Comparison of ENCODE assay signal across 29 cellular contexts in genomic region chr4:73250642-73251041, GRCh38. TPM values are rescaled to one million over a fixed set of nuclear protein-coding genes. Genes with fewer than 3 reads are reported as not detected.
A peak's percentile ranks its signal among the peaks of the same experiment; 100 is the strongest.
DNase-seq lines count a peak whose midpoint lies in the region; ATAC-seq, FAIRE-seq and TF ChIP-seq lines count a peak whose summit lies in the region.
"Had no signal": no experiment of that assay in that cellular context is flagged by ENCODE, and none has a peak within 500 bp of the region (broad histone marks: within the 10 kb centered on the region; RNA-seq: fewer than 3 reads in every experiment).

No MANE protein-coding gene starts in this region.

- TF ChIP-seq RAD21 in HepG2 (CRISPR knock-in tag; IDR thresholded peaks at IDR 0.05): no peak

- H3K14ac ChIP-seq in trophoblast cell (ENCODE audit: low read length): no peak overlapping the region

- DNase-seq in HepG2 (ENCODE audit: low spot score) (no peak), right lobe of liver (no peak), trophoblast cell (no peak), activated T-cell treated with anti-CD3 and anti-CD28 coated beads for 4 hours (no peak), HEK293T (ENCODE audit: extremely low spot score) (no peak)
- no peak for DNase-seq in central memory CD8-positive, alpha-beta T cell (ENCODE audit: low spot score in 2 of 2)
- DNase-seq: 8988T; ACHN; BE2C; Caco-2; CD4-positive, alpha-beta memory T cell; GDM1; Kasumi-1; MV-4-11; NCI-H1105 treated with DMSO at 0.1 percent for 48 hours; NCI-H146; NCI-H2029; NCI-H446 treated with DMSO at 0.1 percent for 48 hours; NCI-H526; NCI-H82; NK-92 treated with Interleukin-12 subunit alpha and Interleukin-12 subunit beta, amount 100 ng/mL, for 24 hours; PC-3; SK-N-SH; SW 1271 had no signal

- H3K27me3 ChIP-seq in HepG2 (ENCODE audit: control insufficient read depth in 1 of 2, insufficient read depth in 2 of 2, low read length in 2 of 2): no peaks in the 10 kb centered on the region; a peak in 1 of 5 replicates
- H3K27me3 ChIP-seq in right lobe of liver: no peaks in the 10 kb centered on the region
- no peaks in the 10 kb centered on the region for H3K27me3 ChIP-seq in Loucy (ENCODE audit: insufficient read depth, low read length, poor library complexity, severe bottlenecking)
- H3K27me3 ChIP-seq in trophoblast cell (ENCODE audit: insufficient read depth, low read length): no peaks in the 10 kb centered on the region
- H3K27me3 ChIP-seq: BE2C had no signal

- no peak overlapping the region for H2BK5ac ChIP-seq in trophoblast cell (ENCODE audit: low read depth, low read length, poor library complexity)

- H4K20me1 ChIP-seq in HepG2 (ENCODE audit: insufficient read depth, low read length) (peaks cover 91% of the 10 kb centered on the region), Loucy (ENCODE audit: insufficient read depth, low read length, poor library complexity, severe bottlenecking) (peaks cover 95% of the 10 kb centered on the region)

- WGBS in HepG2 (ENCODE audit: low lambda C conversion rate): 97% methylated on average over 9 of the region's 9 CpGs
- WGBS in right lobe of liver (ENCODE audit: insufficient coverage, low coverage, low lambda C conversion rate, missing lambda C conversion rate): 87% methylated on average over 9 of the region's 9 CpGs
- no CpG with 5 or more reads among the region's 9 CpGs for WGBS in trophoblast cell (ENCODE audit: extremely low coverage, insufficient coverage, insufficient read length)

- no TSS peak for BruUV-seq in HepG2 (replicated peaks; lab: Mats Ljungman, UMichigan)

- no peak overlapping the region for H4K8ac ChIP-seq in trophoblast cell (ENCODE audit: low read depth, low read length)

- H3K18ac ChIP-seq in trophoblast cell (ENCODE audit: low read length): no peak overlapping the region

- no peak for TF ChIP-seq POLR2A in HepG2 (IDR thresholded peaks at IDR 0.05; ENCODE audit: insufficient read depth in 1 of 2, low read depth in 2 of 2, low read length in 2 of 2)
- TF ChIP-seq POLR2A in right lobe of liver (IDR thresholded peaks at IDR 0.05): no peak

- CTCF ChIA-PET in HepG2 (lab: Yijun Ruan, JAX; ENCODE audit: low intra/inter-chr PET ratio, low total read pairs): no interaction called here
- CTCF ChIA-PET in HEK293T (lab: Yijun Ruan, JAX): no interaction called here

- H2AK5ac ChIP-seq in trophoblast cell (ENCODE audit: low read length): no peak overlapping the region

- H3F3A ChIP-seq in Loucy (ENCODE audit: low read depth): no peaks in the 10 kb centered on the region

- H4K12ac ChIP-seq in trophoblast cell (ENCODE audit: low read depth, low read length): no peak overlapping the region

- no peak overlapping the region for H2BK120ac ChIP-seq in trophoblast cell (ENCODE audit: insufficient read depth, low read length, poor library complexity)

- FAIRE-seq in HepG2 (lab: Jason Lieb, UNC): no peak
- FAIRE-seq: GM12892 had no signal

- no peak overlapping the region for H3K27ac ChIP-seq in HepG2 (ENCODE audit: extremely low read length, insufficient read depth, low read length)
- no peak overlapping the region for H3K27ac ChIP-seq in right lobe of liver
- H3K27ac ChIP-seq in trophoblast cell (ENCODE audit: low read depth, low read length): no peak overlapping the region

- peak overlapping the region; percentile 46 for H3K4ac ChIP-seq in trophoblast cell (ENCODE audit: low read depth, low read length)

- no peaks in the 10 kb centered on the region for H3K9me3 Mint-ChIP-seq in central memory CD8-positive, alpha-beta T cell
- H3K9me3 Mint-ChIP-seq: CD4-positive, alpha-beta memory T cell; GM23338 had no signal

- TF ChIP-seq CTCF in HepG2 (CRISPR knock-in tag; IDR thresholded peaks at IDR 0.05) (no peak), right lobe of liver (IDR thresholded peaks at IDR 0.05) (no peak), Loucy (conservative IDR thresholded peaks at IDR 0.05; ENCODE audit: low read length) (no peak)

- no peak overlapping the region for H4K91ac ChIP-seq in trophoblast cell (ENCODE audit: low read depth, low read length)

- no peak overlapping the region for H2AFZ ChIP-seq in HepG2 (ENCODE audit: low read length)
- H2AFZ ChIP-seq in Loucy (ENCODE audit: low read length): no peak overlapping the region
- H2AFZ ChIP-seq in trophoblast cell (ENCODE audit: insufficient read depth, low read length, poor library complexity): no peak overlapping the region
- H2AFZ ChIP-seq: GM23338 had no signal

- intact Hi-C loops in HepG2 (cut with micrococcal nuclease; ENCODE audit: unreplicated experiment) (loop anchor here (10.0 kb wide), 1 partner anchor 184 kb away; the partner anchor contains the start of gene AFP), right lobe of liver (cut with DNase I) (no loop called here)

- POLR2A ChIA-PET in HepG2 (lab: Yijun Ruan, JAX): interaction anchor here (1.1 kb wide), 1 partner anchor 9 kb away, joined by 5 read pairs; the partner anchor contains the start of gene ANKRD17
- POLR2A ChIA-PET in HEK293T (lab: Yijun Ruan, JAX): interaction anchor here (1.0 kb wide), 1 partner anchor 9 kb away, joined by 3 read pairs; no protein-coding TSS in a partner anchor

- H3K4me3 ChIP-seq in HepG2 (replicated peaks in 1 of 3; ENCODE audit: insufficient read depth in 1 of 3, low read depth in 2 of 3, low read length in 3 of 3) (no peak overlapping the region), right lobe of liver (no peak overlapping the region), Loucy (ENCODE audit: low read length, poor library complexity, severe bottlenecking) (no peak overlapping the region), trophoblast cell (ENCODE audit: low read depth, low read length) (no peak overlapping the region)
- H3K4me3 ChIP-seq: GM23338, HAP-1 had no signal

- H3K4me3 Mint-ChIP-seq in central memory CD8-positive, alpha-beta T cell: no peak overlapping the region
- H3K4me3 Mint-ChIP-seq: GM23338 had no signal

- TF ChIP-seq EP300 in HepG2 (IDR thresholded peaks at IDR 0.05; ENCODE audit: low read depth in 2 of 2, low read length in 2 of 2): no peak
- TF ChIP-seq EP300 in HepG2 (CRISPR knock-in tag; IDR thresholded peaks at IDR 0.05; ENCODE audit: borderline replicate concordance): no peak

- H2BK12ac ChIP-seq in trophoblast cell (ENCODE audit: low read length): no peak overlapping the region

- peak overlapping the region; percentile 36 for H3K27ac Mint-ChIP-seq in central memory CD8-positive, alpha-beta T cell (ENCODE audit: low read depth)
- H3K27ac Mint-ChIP-seq: GM23338 had no signal

- in situ Hi-C loops in HepG2 (cut with HindIII; ENCODE audit: extremely low pct_ligation_motif_present, low pct_unique_long_range_greater_than_20kb): loop anchor here (10.0 kb wide), 1 partner anchor 126 kb away; no protein-coding TSS in a partner anchor

- peaks cover 13% of the 10 kb centered on the region for H3K36me3 Mint-ChIP-seq in central memory CD8-positive, alpha-beta T cell (ENCODE audit: insufficient read depth)

- no peak overlapping the region for H3K23ac ChIP-seq in trophoblast cell (ENCODE audit: low read length)

- H3K79me2 ChIP-seq in HepG2 (ENCODE audit: insufficient read depth, low read length) (peaks cover 100% of the 10 kb centered on the region), Loucy (ENCODE audit: insufficient read depth, low read length) (peaks cover 100% of the 10 kb centered on the region), trophoblast cell (ENCODE audit: control insufficient read depth, insufficient read depth, low read length, poor library complexity) (peaks cover 5% of the 10 kb centered on the region)

- no peaks in the 10 kb centered on the region for H3K27me3 Mint-ChIP-seq in central memory CD8-positive, alpha-beta T cell
- H3K27me3 Mint-ChIP-seq: CD4-positive, alpha-beta memory T cell had no signal

- H3K9me3 ChIP-seq in HepG2 (ENCODE audit: low read length) (no peaks in the 10 kb centered on the region), right lobe of liver (no peaks in the 10 kb centered on the region), Loucy (ENCODE audit: insufficient read depth, low read depth, low read length) (no peaks in the 10 kb centered on the region), trophoblast cell (ENCODE audit: insufficient read depth, low read depth, low read length) (no peaks in the 10 kb centered on the region)
- H3K9me3 ChIP-seq: BE2C, Caco-2, HAP-1, SK-N-SH had no signal

- H3K4me1 ChIP-seq in HepG2 (ENCODE audit: insufficient read depth, low read length) (peaks cover 64% of the 10 kb centered on the region), right lobe of liver (peaks cover 0 to 30% (median 6%) of the 10 kb centered on the region in 4 donors), Loucy (ENCODE audit: insufficient read depth, low read length, poor library complexity, severe bottlenecking) (peaks cover 41% of the 10 kb centered on the region), trophoblast cell (ENCODE audit: control insufficient read depth in 1 of 2, insufficient read depth in 2 of 2, low read length in 2 of 2) (no peaks in the 10 kb centered on the region)
- H3K4me1 ChIP-seq: BE2C, Caco-2 had no signal

- H3K9ac ChIP-seq in HepG2 (ENCODE audit: insufficient read depth, low read depth, low read length) (no peak overlapping the region), Loucy (ENCODE audit: low read depth, low read length, poor library complexity, severe bottlenecking) (no peak overlapping the region), trophoblast cell (ENCODE audit: low read length) (no peak overlapping the region)
- H3K9ac ChIP-seq: SK-N-SH had no signal

- H3K4me1 Mint-ChIP-seq in central memory CD8-positive, alpha-beta T cell: peaks cover 49% of the 10 kb centered on the region

- ATAC-seq in HepG2 (no peak), right lobe of liver (no peak), HG03025 (IDR thresholded peaks at IDR 0.05; ENCODE audit: low FRiP score, unreplicated experiment) (no peak)
- ATAC-seq in central memory CD8-positive, alpha-beta T cell (replicated peaks; ENCODE audit: extremely low read depth, poor library complexity, severe bottlenecking): no peak
- ATAC-seq: PC-3 had no signal

- H3K36me3 ChIP-seq in HepG2 (replicated peaks in 1 of 2; ENCODE audit: control insufficient read depth in 1 of 2, insufficient read depth in 2 of 2, low read length in 2 of 2) (peaks cover 2 to 37% of the 10 kb centered on the region in 2 experiments; a peak in 4 of 5 replicates), right lobe of liver (no peaks in the 10 kb centered on the region), Loucy (ENCODE audit: insufficient read depth, low read length) (peaks cover 21% of the 10 kb centered on the region; the same call in 1 of the 2 replicates), trophoblast cell (ENCODE audit: control insufficient read depth in 1 of 2, insufficient read depth in 2 of 2, low read length in 2 of 2) (peaks cover 0 to 1% of the 10 kb centered on the region in 2 experiments)

- H3K4me2 ChIP-seq in HepG2 (ENCODE audit: low read depth, low read length) (no peak overlapping the region), Loucy (ENCODE audit: low read depth, low read length, poor library complexity, severe bottlenecking) (peak overlapping the region; percentile 96), trophoblast cell (ENCODE audit: low read length) (no peak overlapping the region)
- H3K4me2 ChIP-seq: GM23338, SK-N-SH had no signal

- H3K79me1 ChIP-seq in trophoblast cell (ENCODE audit: low read length): no peaks in the 10 kb centered on the region

- H3K9me2 ChIP-seq in Loucy (replicated peaks; ENCODE audit: low read depth, low read length): no peaks in the 10 kb centered on the region
- H3K9me2 ChIP-seq: SK-N-SH had no signal

RNA-seq across cellular contexts. Expression of gene ANKRD17, which starts 8.0 kb away (rescaled TPM):
- 61.1 and 97.9 TPM in 2 replicates for total RNA-seq in HepG2 (2016; rRNA removed; fragmentation: Illumina TruSeq; extraction: Trizol)
- 16.1 and 17.5 TPM in 2 replicates for total RNA-seq in HepG2 (2016; cell fraction: cytosol; rRNA removed; fragmentation: Illumina TruSeq; extraction: Trizol; ENCODE audit: low read depth)
- 56.4 and 90.8 TPM in 2 replicates for total RNA-seq in HepG2 (2016; cell fraction: insoluble cytoplasmic fraction; rRNA removed; fragmentation: Illumina TruSeq; extraction: Trizol)
- 33.0 and 35.8 TPM in 2 replicates for total RNA-seq in HepG2 (2016; cell fraction: membrane; rRNA removed; fragmentation: Illumina TruSeq; extraction: Trizol)
- total RNA-seq in HepG2 (2016; cell fraction: nucleus; rRNA removed; fragmentation: Illumina TruSeq; extraction: Trizol): 70.8 and 73.9 TPM in 2 replicates
- 48.9 and 55.7 TPM in 2 replicates for polyA plus RNA-seq in HepG2 (2011; rRNA removed)
- polyA plus RNA-seq in HepG2 (2011; cell fraction: cytosol; rRNA removed): 30.1 and 39.4 TPM in 2 replicates
- polyA plus RNA-seq in HepG2 (2011; cell fraction: nucleus; rRNA removed): 39.5 and 42.6 TPM in 2 replicates
- polyA plus RNA-seq in HepG2 (2012): 32.6 and 35.4 TPM in 2 replicates
- 2.2 and 2.6 TPM in 2 replicates for polyA plus RNA-seq in HepG2 (2016; cell fraction: cytosol; fragmentation: Illumina TruSeq; extraction: Trizol; ENCODE audit: low read depth)
- 64.3 and 64.9 TPM in 2 replicates for polyA plus RNA-seq in HepG2 (2016; cell fraction: insoluble cytoplasmic fraction; fragmentation: Illumina TruSeq; extraction: Trizol; ENCODE audit: low read depth)
- polyA plus RNA-seq in HepG2 (2016; cell fraction: membrane; fragmentation: Illumina TruSeq; extraction: Trizol; ENCODE audit: low read depth): 7.9 and 9.7 TPM in 2 replicates
- polyA plus RNA-seq in HepG2 (2016; cell fraction: nucleus; fragmentation: Illumina TruSeq; extraction: Trizol; ENCODE audit: insufficient read depth, low read depth): 49.4 and 51.3 TPM in 2 replicates
- 82.8 and 91.1 TPM in 2 replicates for polyA minus RNA-seq in HepG2 (2011; rRNA and poly(A)+ RNA removed; ENCODE audit: low replicate concordance)
- 62.0 and 69.7 TPM in 2 replicates for polyA minus RNA-seq in HepG2 (2011; cell fraction: cytosol; rRNA and poly(A)+ RNA removed)
- polyA minus RNA-seq in HepG2 (2011; cell fraction: nucleus; rRNA and poly(A)+ RNA removed): 141 and 147 TPM in 2 replicates
- 10 to 100 TPM; 25.1 to 34.0 (median 28.1) TPM for total RNA-seq in right lobe of liver
- polyA plus RNA-seq in trophoblast cell (2013): 38.9 and 39.8 TPM in 2 replicates
